27 cellular contexts compared by ENCODE assay signal in genomic region chr1:35044406-35044805, GRCh38.
"Had no signal": no experiment of that assay in that cellular context is flagged by ENCODE, and none has a peak within 500 bp of the region (broad histone marks: within the 10 kb centered on the region; RNA-seq: fewer than 3 reads in every experiment).

No MANE protein-coding gene starts in this region.

- H3K36me3 Mint-ChIP-seq: activated naive CD4-positive, alpha-beta T cell treated with anti-CD3 and anti-CD28 coated beads, Interleukin-2, amount 50 U/mL, for 72 hours; brain; stimulated activated effector memory CD8-positive, alpha-beta T cell treated with anti-CD3 and anti-CD28 coated beads, Interleukin-12 subunit alpha, Interleukin-12 subunit beta, amount 100 ng/mL, for 72 hours had no signal

- H3K4me1 Mint-ChIP-seq: brain, endodermal cell, nephron had no signal

- H3K27ac ChIP-seq: esophagus muscularis mucosa, left ventricle myocardium inferior, neutrophil, ovary, right lobe of liver, skin epidermis, stomach, thyroid gland, upper lobe of right lung had no signal

- H3K36me3 ChIP-seq: esophagus muscularis mucosa, left ventricle myocardium inferior, neutrophil, ovary, right lobe of liver, stomach, thyroid gland, upper lobe of right lung had no signal

- H3K4me3 Mint-ChIP-seq: activated T-cell treated with anti-CD3 and anti-CD28 coated beads, Interleukin-2, amount 50 U/mL, for 72 hours; brain; endodermal cell; nephron; stimulated activated effector memory CD8-positive, alpha-beta T cell treated with anti-CD3 and anti-CD28 coated beads, Interleukin-12 subunit alpha, Interleukin-12 subunit beta, amount 100 ng/mL, for 72 hours had no signal

- H3K9me3 Mint-ChIP-seq: activated naive CD4-positive, alpha-beta T cell treated with anti-CD3 and anti-CD28 coated beads, Interleukin-2, amount 50 U/mL, for 72 hours; endodermal cell; nephron; stimulated activated effector memory CD8-positive, alpha-beta T cell treated with anti-CD3 and anti-CD28 coated beads, Interleukin-12 subunit alpha, Interleukin-12 subunit beta, amount 100 ng/mL, for 72 hours had no signal

- H3K4me3 ChIP-seq: esophagus muscularis mucosa, left ventricle myocardium inferior, lung, mucosa of descending colon, ovary, right lobe of liver, skin epidermis, stomach, thyroid gland, upper lobe of right lung had no signal

- DNase-seq: activated CD4-positive, alpha-beta T cell treated with anti-CD3 and anti-CD28 coated beads for 4 hours; activated CD4-positive, alpha-beta T cell treated with anti-CD3 and anti-CD28 coated beads, Interleukin-2, amount 50 U/mL, for 4 hours; activated naive CD4-positive, alpha-beta T cell; activated T-cell treated with anti-CD3 and anti-CD28 coated beads for 4 hours; activated T-cell treated with anti-CD3 and anti-CD28 coated beads, Interleukin-2, amount 50 U/mL, for 72 hours; anterior cingulate cortex; endodermal cell; left ventricle myocardium inferior; mesendoderm; mucosa of descending colon; ovary; right lobe of liver; stimulated activated CD4-positive, alpha-beta T cell treated with anti-CD3 and anti-CD28 coated beads, Interleukin-4, amount 100 ng/mL, for 24 hours; stomach; thyroid gland; upper lobe of right lung had no signal

- H3K4me1 ChIP-seq: esophagus muscularis mucosa, left ventricle myocardium inferior, right lobe of liver, stomach, thyroid gland, upper lobe of right lung had no signal

- H3K27ac Mint-ChIP-seq: activated naive CD4-positive, alpha-beta T cell treated with anti-CD3 and anti-CD28 coated beads, Interleukin-2, amount 50 U/mL, for 72 hours; activated T-cell treated with anti-CD3 and anti-CD28 coated beads, Interleukin-2, amount 50 U/mL, for 72 hours; brain; endodermal cell; nephron; progenitor cell of endocrine pancreas; stimulated activated effector memory CD8-positive, alpha-beta T cell treated with anti-CD3 and anti-CD28 coated beads, Interleukin-12 subunit alpha, Interleukin-12 subunit beta, amount 100 ng/mL, for 72 hours had no signal

- H3K27me3 ChIP-seq: ovary, right lobe of liver, stomach, thyroid gland, upper lobe of right lung had no signal

- ATAC-seq: activated naive CD4-positive, alpha-beta T cell treated with anti-CD3 and anti-CD28 coated beads, Interleukin-2, amount 50 U/mL, for 72 hours; activated T-cell treated with anti-CD3 and anti-CD28 coated beads, Interleukin-2, amount 50 U/mL, for 72 hours; mucosa of descending colon; right lobe of liver; stimulated activated effector memory CD8-positive, alpha-beta T cell treated with anti-CD3 and anti-CD28 coated beads, Interleukin-12 subunit alpha, Interleukin-12 subunit beta, amount 100 ng/mL, for 72 hours; upper lobe of right lung had no signal

- H3K9me3 ChIP-seq: left ventricle myocardium inferior, mucosa of descending colon, neutrophil, ovary, right lobe of liver, stomach, thyroid gland, upper lobe of right lung had no signal

- FAIRE-seq: frontal cortex, islet of Langerhans had no signal
